Comparison of ENCODE assay signal across 19 cellular contexts in genomic region chr7:10483671-10484070, GRCh38.
A peak's percentile ranks its signal among the peaks of the same experiment; 100 is the strongest.
DNase-seq lines count a peak whose midpoint lies in the region; ATAC-seq, FAIRE-seq and TF ChIP-seq lines count a peak whose summit lies in the region.
"Had no signal": no experiment of that assay in that cellular context is flagged by ENCODE, and none has a peak within 500 bp of the region (broad histone marks: within the 10 kb centered on the region; RNA-seq: fewer than 3 reads in every experiment).

No MANE protein-coding gene starts in this region.

- H3K9me3 ChIP-seq in astrocyte (ENCODE audit: insufficient read depth, low read depth, low read length), result peaks cover 3% of the 10 kb centered on the region

- no peaks in the 10 kb centered on the region for H3K27me3 Mint-ChIP-seq in astrocyte (ENCODE audit: low read depth, unreplicated experiment)
- H3K27me3 Mint-ChIP-seq in activated T-helper 1 cell treated with anti-CD3 and anti-CD28 coated beads, Interleukin-12 subunit alpha, Interleukin-12 subunit beta, Interleukin-2, Interleukin-4 antibody, amounts not matched to agents 30 ng/mL and 10 ng/mL and 1 ng/mL, durations not matched to agents 14 hours and 24 hours and 36 hours (ENCODE audit: insufficient read depth), result no peaks in the 10 kb centered on the region

- DNase-seq in H4 (ENCODE audit: low spot score) (peak; percentile 74), NB4 (ENCODE audit: low read depth) (peak; percentile 25), astrocyte (ENCODE audit: low read depth) (peak; percentile 7), foreskin keratinocyte (peak; percentile 42 to 80), KBM-7 (no peak), Right ventricle myocardium inferior (ENCODE audit: missing footprints) (no peak)
- DNase-seq in activated T-helper 1 cell treated with anti-CD3 and anti-CD28 coated beads, Interleukin-12 subunit alpha, Interleukin-12 subunit beta, Interleukin-2, Interleukin-4 antibody, amounts not matched to agents 30 ng/mL and 10 ng/mL and 1 ng/mL, durations not matched to agents 14 hours and 24 hours and 36 hours (ENCODE audit: low spot score), result no peak
- DNase-seq in stimulated activated CD8-positive, alpha-beta memory T cell treated with anti-CD3 and anti-CD28 coated beads, Interleukin-4, amount 100 ng/mL, for 48 hours, result no peak
- DNase-seq: C1 segment of cervical spinal cord, GF-D8, MM.1S, NCI-H1417 treated with DMSO at 0.1 percent for 48 hours, NCI-H2029, NCI-H2171 treated with DMSO at 0.1 percent for 48 hours, NCI-H446 treated with DMSO at 0.1 percent for 48 hours, OCI-M1 had no signal

- in situ Hi-C loops in KBM-7 (cut with MboI; ENCODE audit: low pct_unique_long_range_greater_than_20kb, low sequenced_read_pairs), result no loop called here

- H3K4me2 ChIP-seq in astrocyte (ENCODE audit: low read length), result no peak overlapping the region
- H3K4me2 ChIP-seq: GM23338 had no signal

- no peak overlapping the region for H3K9ac ChIP-seq in astrocyte (ENCODE audit: low read length)

- H3K4me1 ChIP-seq in astrocyte (ENCODE audit: insufficient read depth, low read length), result no peaks in the 10 kb centered on the region
- peaks cover 5% of the 10 kb centered on the region for H3K4me1 ChIP-seq in foreskin keratinocyte

- H3K27me3 ChIP-seq in astrocyte (ENCODE audit: insufficient read depth, low read length) (no peaks in the 10 kb centered on the region), foreskin keratinocyte (no peaks in the 10 kb centered on the region)

- ATAC-seq in foreskin keratinocyte (peak; percentile 97), Right ventricle myocardium inferior (no peak)
- ATAC-seq: GM23338 had no signal

- H3K36me3 ChIP-seq in astrocyte (ENCODE audit: insufficient read depth, low read length), result no peaks in the 10 kb centered on the region

- no peak overlapping the region for H3K4me3 Mint-ChIP-seq in astrocyte (ENCODE audit: unreplicated experiment)
- H3K4me3 Mint-ChIP-seq in activated T-helper 1 cell treated with anti-CD3 and anti-CD28 coated beads, Interleukin-12 subunit alpha, Interleukin-12 subunit beta, Interleukin-2, Interleukin-4 antibody, amounts not matched to agents 30 ng/mL and 10 ng/mL and 1 ng/mL, durations not matched to agents 14 hours and 24 hours and 36 hours, result no peak overlapping the region
- H3K4me3 Mint-ChIP-seq: GM23338 had no signal

- H3K9me3 Mint-ChIP-seq in astrocyte (ENCODE audit: unreplicated experiment), result no peaks in the 10 kb centered on the region
- H3K9me3 Mint-ChIP-seq in activated T-helper 1 cell treated with anti-CD3 and anti-CD28 coated beads, Interleukin-12 subunit alpha, Interleukin-12 subunit beta, Interleukin-2, Interleukin-4 antibody, amounts not matched to agents 30 ng/mL and 10 ng/mL and 1 ng/mL, durations not matched to agents 14 hours and 24 hours and 36 hours, result no peaks in the 10 kb centered on the region
- H3K9me3 Mint-ChIP-seq: GM23338 had no signal

- H3K27ac ChIP-seq in astrocyte (ENCODE audit: low read depth, low read length) (no peak overlapping the region), foreskin keratinocyte (no peak overlapping the region)

- intact Hi-C loops in activated T-helper 1 cell treated with anti-CD3 and anti-CD28 coated beads, Interleukin-12 subunit alpha, Interleukin-12 subunit beta, Interleukin-2, Interleukin-4 antibody, amounts not matched to agents 30 ng/mL and 10 ng/mL and 1 ng/mL, durations not matched to agents 14 hours and 24 hours and 36 hours (cut with micrococcal nuclease), result no loop called here
- intact Hi-C loops in Right ventricle myocardium inferior (cut with DNase I), result no loop called here

- no peaks in the 10 kb centered on the region for H3K4me1 Mint-ChIP-seq in astrocyte (ENCODE audit: low read depth, unreplicated experiment)
- no peaks in the 10 kb centered on the region for H3K4me1 Mint-ChIP-seq in activated T-helper 1 cell treated with anti-CD3 and anti-CD28 coated beads, Interleukin-12 subunit alpha, Interleukin-12 subunit beta, Interleukin-2, Interleukin-4 antibody, amounts not matched to agents 30 ng/mL and 10 ng/mL and 1 ng/mL, durations not matched to agents 14 hours and 24 hours and 36 hours (ENCODE audit: low read depth)
- H3K4me1 Mint-ChIP-seq: GM23338 had no signal

- FAIRE-seq in astrocyte (lab: Jason Lieb, UNC), result no peak
- FAIRE-seq: GM12891, GM18507 had no signal

- TF ChIP-seq POLR2A in NB4 (IDR thresholded peaks at IDR 0.05; ENCODE audit: extremely low read depth, insufficient read length), result no peak

- H2AFZ ChIP-seq in astrocyte (ENCODE audit: low read depth, low read length), result peak overlapping the region; percentile 32
- H2AFZ ChIP-seq: GM23338 had no signal

- no peak overlapping the region for H3K27ac Mint-ChIP-seq in astrocyte (ENCODE audit: unreplicated experiment)
- no peak overlapping the region for H3K27ac Mint-ChIP-seq in activated T-helper 1 cell treated with anti-CD3 and anti-CD28 coated beads, Interleukin-12 subunit alpha, Interleukin-12 subunit beta, Interleukin-2, Interleukin-4 antibody, amounts not matched to agents 30 ng/mL and 10 ng/mL and 1 ng/mL, durations not matched to agents 14 hours and 24 hours and 36 hours
- H3K27ac Mint-ChIP-seq: GM23338 had no signal

- TF ChIP-seq CTCF in NB4 (IDR thresholded peaks at IDR 0.05; ENCODE audit: low read depth, low read length), result no peak
- no peak for TF ChIP-seq CTCF in astrocyte (IDR thresholded peaks at IDR 0.05; ENCODE audit: insufficient read depth, low read depth, low read length)
- no peak for TF ChIP-seq CTCF in foreskin keratinocyte (conservative IDR thresholded peaks at IDR 0.05)

- no peaks in the 10 kb centered on the region for H3K36me3 Mint-ChIP-seq in astrocyte (ENCODE audit: low read depth, unreplicated experiment)
- H3K36me3 Mint-ChIP-seq in activated T-helper 1 cell treated with anti-CD3 and anti-CD28 coated beads, Interleukin-12 subunit alpha, Interleukin-12 subunit beta, Interleukin-2, Interleukin-4 antibody, amounts not matched to agents 30 ng/mL and 10 ng/mL and 1 ng/mL, durations not matched to agents 14 hours and 24 hours and 36 hours (ENCODE audit: low read depth), result no peaks in the 10 kb centered on the region

- H3K4me3 ChIP-seq in NB4 (ENCODE audit: low read depth, low read length) (no peak overlapping the region), astrocyte (ENCODE audit: insufficient read depth, low read depth, low read length) (no peak overlapping the region)
- H3K4me3 ChIP-seq: GM23338 had no signal

- H4K20me1 ChIP-seq in astrocyte (ENCODE audit: insufficient read depth, low read length), result no peaks in the 10 kb centered on the region

- H3K79me2 ChIP-seq in astrocyte (ENCODE audit: insufficient read depth, low read length), result no peaks in the 10 kb centered on the region

Comparison
In these comparisons a context has a peak if more than half of its experiments do, and no peak if none do; other contexts are left out.
1. DNase-seq: peak in H4 (single experiment), NB4 (single experiment), astrocyte (single experiment) and foreskin keratinocyte (2 of 2); none in KBM-7 (single experiment), activated T-helper 1 cell treated with anti-CD3 and anti-CD28 coated beads, Interleukin-12 subunit alpha, Interleukin-12 subunit beta, Interleukin-2, Interleukin-4 antibody, amounts not matched to agents 30 ng/mL and 10 ng/mL and 1 ng/mL, durations not matched to agents 14 hours and 24 hours and 36 hours (single experiment), stimulated activated CD8-positive, alpha-beta memory T cell treated with anti-CD3 and anti-CD28 coated beads, Interleukin-4, amount 100 ng/mL, for 48 hours (single experiment) and Right ventricle myocardium inferior (single experiment).